ENCODE assay signal across 1 cellular context in the genomic region with DNA sequence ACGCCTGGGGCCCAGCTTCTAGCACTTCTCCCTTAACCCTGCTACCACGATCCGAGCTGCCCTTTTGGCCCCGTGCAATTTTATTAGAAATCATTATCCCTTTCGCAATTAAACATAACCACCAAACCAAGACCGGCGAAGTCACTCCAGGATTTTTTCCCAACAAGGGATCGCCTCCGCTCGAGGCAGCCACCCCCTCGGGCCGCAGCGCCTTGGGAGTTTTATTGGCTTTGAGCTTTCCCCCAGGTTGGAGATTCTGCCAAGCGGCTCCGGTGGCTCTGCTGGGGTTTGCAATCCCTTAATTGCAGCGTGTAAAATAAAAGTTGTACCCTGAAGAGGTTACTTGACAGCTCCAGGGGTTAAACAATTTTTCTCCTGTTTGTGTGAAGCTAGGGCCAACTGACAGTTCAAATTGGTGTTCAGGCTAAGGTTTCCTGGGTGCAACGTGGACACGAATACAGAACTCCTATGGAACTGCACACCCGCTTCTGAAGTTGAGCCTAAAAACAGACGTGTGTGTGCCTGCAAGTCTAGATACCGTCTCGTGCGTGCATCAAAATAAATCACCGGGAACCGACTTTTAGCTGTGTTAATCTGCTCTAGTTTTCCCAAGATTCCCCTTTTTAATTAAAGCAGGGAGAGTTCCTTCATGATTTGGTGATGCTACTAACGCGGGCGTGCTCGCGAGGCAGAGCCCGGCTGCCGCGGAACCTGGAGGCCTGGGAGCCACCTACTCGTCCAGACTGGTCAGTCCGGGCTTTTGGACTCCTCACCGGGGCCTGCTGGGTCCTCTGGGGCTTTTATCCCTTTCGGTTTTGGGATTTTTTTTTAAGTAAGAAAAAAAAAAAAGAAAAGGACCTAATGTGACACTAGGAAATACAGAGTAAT.
TF ChIP-seq lines count a peak whose summit lies in the region.

No MANE protein-coding gene starts in this region.

TF ChIP-seq in HepG2, 621 proteins besides CTCF, POLR2A, EP300 and RAD21:
- TF ChIP-seq ZFP36L1 (CRISPR knock-in tag; IDR thresholded peaks at IDR 0.05) (no peak), CHCHD3 (CRISPR knock-in tag; IDR thresholded peaks at IDR 0.05) (no peak), MEF2D (CRISPR knock-in tag; IDR thresholded peaks at IDR 0.05) (no peak), ZSCAN9 (CRISPR knock-in tag; IDR thresholded peaks at IDR 0.05; ENCODE audit: borderline replicate concordance) (no peak), AGO2 (optimal IDR thresholded peaks at IDR 0.05; ENCODE audit: low read depth, low read length) (no peak), ZNF800 (CRISPR knock-in tag; IDR thresholded peaks at IDR 0.05) (no peak), ZNF124 (CRISPR knock-in tag; IDR thresholded peaks at IDR 0.05) (no peak), SAP130 (CRISPR knock-in tag; IDR thresholded peaks at IDR 0.05; ENCODE audit: low read depth) (no peak), GPBP1L1 (CRISPR knock-in tag; IDR thresholded peaks at IDR 0.05) (no peak), HMG20B (CRISPR knock-in tag; conservative IDR thresholded peaks at IDR 0.05) (no peak), TCF7L2 (IDR thresholded peaks at IDR 0.05; ENCODE audit: low read depth, low read length) (no peak), ZFYVE20 (CRISPR knock-in tag; IDR thresholded peaks at IDR 0.05; ENCODE audit: borderline replicate concordance, low read depth) (no peak), KMT2A (CRISPR knock-in tag; IDR thresholded peaks at IDR 0.05) (no peak)
- TF ChIP-seq, protein P1, sequence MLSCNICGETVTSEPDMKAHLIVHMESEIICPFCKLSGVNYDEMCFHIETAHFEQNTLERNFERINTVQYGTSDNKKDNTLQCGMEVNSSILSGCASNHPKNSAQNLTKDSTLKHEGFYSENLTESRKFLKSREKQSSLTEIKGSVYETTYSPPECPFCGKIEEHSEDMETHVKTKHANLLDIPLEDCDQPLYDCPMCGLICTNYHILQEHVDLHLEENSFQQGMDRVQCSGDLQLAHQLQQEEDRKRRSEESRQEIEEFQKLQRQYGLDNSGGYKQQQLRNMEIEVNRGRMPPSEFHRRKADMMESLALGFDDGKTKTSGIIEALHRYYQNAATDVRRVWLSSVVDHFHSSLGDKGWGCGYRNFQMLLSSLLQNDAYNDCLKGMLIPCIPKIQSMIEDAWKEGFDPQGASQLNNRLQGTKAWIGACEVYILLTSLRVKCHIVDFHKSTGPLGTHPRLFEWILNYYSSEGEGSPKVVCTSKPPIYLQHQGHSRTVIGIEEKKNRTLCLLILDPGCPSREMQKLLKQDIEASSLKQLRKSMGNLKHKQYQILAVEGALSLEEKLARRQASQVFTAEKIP (CRISPR knock-in tag; IDR thresholded peaks at IDR 0.05; ENCODE audit: borderline replicate concordance), result no peak
